16 cellular contexts compared by ENCODE assay signal in genomic region chr22:30247561-30247960, GRCh38. TPM values are rescaled to one million over a fixed set of nuclear protein-coding genes. Genes with fewer than 3 reads are reported as not detected.
DNase-seq lines count a peak whose midpoint lies in the region; ATAC-seq and TF ChIP-seq lines count a peak whose summit lies in the region.
"Had no signal": no experiment of that assay in that cellular context is flagged by ENCODE, and none has a peak within 500 bp of the region (broad histone marks: within the 10 kb centered on the region; RNA-seq: fewer than 3 reads in every experiment).

No MANE protein-coding gene starts in this region.

- peak overlapping the region; percentile 72 to 73 for H3K4me3 ChIP-seq in duodenal mucosa (ENCODE audit: low read depth in 1 of 2, low read length in 2 of 2)

- H3K4me3 Mint-ChIP-seq in activated naive CD4-positive, alpha-beta T cell treated with anti-CD3 and anti-CD28 coated beads, Interleukin-2, amount 50 U/mL, for 24 hours: peak overlapping the region; percentile 19
- H3K4me3 Mint-ChIP-seq in T-cell (peak overlapping the region in 2 of 3 donors; percentile 37 to 87), type B pancreatic cell (peak overlapping the region; percentile 85), glutamatergic neuron (ENCODE audit: unreplicated experiment) (no peak overlapping the region)

- no peak for ATAC-seq in T-cell (replicated peaks in 1 of 4)

- H3K27me3 ChIP-seq in duodenal mucosa (ENCODE audit: control insufficient read depth in 1 of 2, insufficient read depth in 2 of 2, low read length in 2 of 2): peaks cover 0 to 4% of the 10 kb centered on the region in 2 donors

- H3K9ac ChIP-seq in duodenal mucosa (ENCODE audit: low read depth in 1 of 2, low read length in 2 of 2): peak overlapping the region; percentile 58 to 69

- H3K36me3 ChIP-seq in duodenal mucosa (ENCODE audit: control insufficient read depth in 1 of 2, insufficient read depth in 2 of 2, low read length in 2 of 2): peaks cover 0 to 19% of the 10 kb centered on the region in 2 donors

- H3K4me1 ChIP-seq in duodenal mucosa (ENCODE audit: control insufficient read depth in 1 of 2, insufficient read depth in 2 of 2, low read length in 2 of 2): peaks cover 37 to 45% of the 10 kb centered on the region in 2 donors

- H3K27ac Mint-ChIP-seq in activated naive CD4-positive, alpha-beta T cell treated with anti-CD3 and anti-CD28 coated beads, Interleukin-2, amount 50 U/mL, for 24 hours: no peak overlapping the region
- no peak overlapping the region for H3K27ac Mint-ChIP-seq in T-cell
- peak overlapping the region; percentile 25 for H3K27ac Mint-ChIP-seq in type B pancreatic cell
- H3K27ac Mint-ChIP-seq in glutamatergic neuron (ENCODE audit: unreplicated experiment): no peak overlapping the region

- CTCF ChIA-PET in T-cell (lab: Charles Lee): no interaction called here

- H3K27ac ChIP-seq in duodenal mucosa (ENCODE audit: low read depth, low read length): peak overlapping the region; percentile 72

- peaks cover 11% of the 10 kb centered on the region for H3K36me3 Mint-ChIP-seq in activated naive CD4-positive, alpha-beta T cell treated with anti-CD3 and anti-CD28 coated beads, Interleukin-2, amount 50 U/mL, for 24 hours
- H3K36me3 Mint-ChIP-seq in T-cell (no peaks in the 10 kb centered on the region), type B pancreatic cell (no peaks in the 10 kb centered on the region), glutamatergic neuron (ENCODE audit: unreplicated experiment) (no peaks in the 10 kb centered on the region)

- POLR2A ChIA-PET in T-cell (lab: Charles Lee): no interaction called here

- H3K9me3 Mint-ChIP-seq in activated naive CD4-positive, alpha-beta T cell treated with anti-CD3 and anti-CD28 coated beads, Interleukin-2, amount 50 U/mL, for 24 hours: no peaks in the 10 kb centered on the region
- H3K9me3 Mint-ChIP-seq in T-cell: no peaks in the 10 kb centered on the region
- no peaks in the 10 kb centered on the region for H3K9me3 Mint-ChIP-seq in type B pancreatic cell
- peaks cover 4% of the 10 kb centered on the region for H3K9me3 Mint-ChIP-seq in glutamatergic neuron (ENCODE audit: unreplicated experiment)

- DNase-seq in activated naive CD4-positive, alpha-beta T cell treated with Interleukin-2 at 50 U/mL for 16 hours: no peak
- DNase-seq in T-cell: no peak
- no peak for DNase-seq in type B pancreatic cell (ENCODE audit: extremely low spot score, unreplicated experiment)
- DNase-seq in AG08395 (ENCODE audit: low spot score): no peak
- no peak for DNase-seq in glutamatergic neuron
- DNase-seq in nucleus accumbens (lab: John Stamatoyannopoulos, UW): no peak
- DNase-seq: C1 segment of cervical spinal cord, cerebellar nuclear complex, erythroblast, GDM1, hypothalamus, NCI-H1048, occipital lobe had no signal

- H3K27me3 Mint-ChIP-seq in activated naive CD4-positive, alpha-beta T cell treated with anti-CD3 and anti-CD28 coated beads, Interleukin-2, amount 50 U/mL, for 24 hours: no peaks in the 10 kb centered on the region
- H3K27me3 Mint-ChIP-seq in T-cell: peaks cover 3 to 12% of the 10 kb centered on the region in 2 donors
- H3K27me3 Mint-ChIP-seq in type B pancreatic cell: peaks cover 17% of the 10 kb centered on the region
- H3K27me3 Mint-ChIP-seq in glutamatergic neuron (ENCODE audit: unreplicated experiment): peaks cover 8% of the 10 kb centered on the region

- TF ChIP-seq CTCF in type B pancreatic cell (conservative IDR thresholded peaks at IDR 0.05) (no peak), glutamatergic neuron (IDR thresholded peaks at IDR 0.05; ENCODE audit: partially characterized antibody, unreplicated experiment) (no peak)

- H3K9me3 ChIP-seq in duodenal mucosa (ENCODE audit: control insufficient read depth in 1 of 2, low read length in 2 of 2): no peaks in the 10 kb centered on the region

- peaks cover 43% of the 10 kb centered on the region for H3K4me1 Mint-ChIP-seq in activated naive CD4-positive, alpha-beta T cell treated with anti-CD3 and anti-CD28 coated beads, Interleukin-2, amount 50 U/mL, for 24 hours
- H3K4me1 Mint-ChIP-seq in T-cell: peaks cover 26 to 49% (median 37%) of the 10 kb centered on the region in 3 donors
- H3K4me1 Mint-ChIP-seq in type B pancreatic cell (ENCODE audit: unreplicated experiment): peaks cover 26% of the 10 kb centered on the region
- no peaks in the 10 kb centered on the region for H3K4me1 Mint-ChIP-seq in glutamatergic neuron (ENCODE audit: low read depth, unreplicated experiment)

RNA-seq across cellular contexts. Expression of gene LIF, which starts 1.0 kb away (rescaled TPM):
- total RNA-seq in T-cell (1 to 10 TPM in 3 of 5 donors, under 1 TPM in 2; 0.26 to 3.3 (median 1.4) TPM), type B pancreatic cell (ENCODE audit: low replicate concordance) (3.8 and 9.8 TPM in 2 replicates), glutamatergic neuron (ENCODE audit: unreplicated experiment) (0.29 TPM)
- total RNA-seq: occipital lobe had no signal

RNA-seq across cellular contexts. Expression of gene OSM, which starts 19.1 kb away (rescaled TPM):
- total RNA-seq in T-cell (10 to 100 TPM in 2 of 5 donors, 1 to 10 TPM in 3; 5.9 to 16.5 (median 7.4) TPM), type B pancreatic cell (ENCODE audit: low replicate concordance) (not detected in 2 replicates), glutamatergic neuron (ENCODE audit: unreplicated experiment) (not detected)
- total RNA-seq: RPMI7951 had no signal

RNA-seq across cellular contexts. Expression of gene CASTOR1, which starts 41.7 kb away (rescaled TPM):
- total RNA-seq in T-cell: 10 to 100 TPM; 12.8 to 21.9 (median 16.1) TPM
- 11.4 TPM in 2 replicates for total RNA-seq in type B pancreatic cell (ENCODE audit: low replicate concordance)
- total RNA-seq in glutamatergic neuron (ENCODE audit: unreplicated experiment): 4.5 TPM
